ENCODE assay signal across 1 cellular context in genomic region chr20:62473200-62473585, GRCh38.
TF ChIP-seq lines count a peak whose summit lies in the region.

No MANE protein-coding gene starts in this region.

TF ChIP-seq in K562, 482 proteins besides CTCF, POLR2A, EP300 and RAD21:
- TF ChIP-seq MIER1 (IDR thresholded peaks at IDR 0.05; ENCODE audit: low read depth) = no peak
- TF ChIP-seq ZBTB33 (CRISPR knock-in tag; IDR thresholded peaks at IDR 0.05) = 0 out of 2 replicates have a peak, but pooled peaks have one; percentile 38
- TF ChIP-seq DNMT1 (IDR thresholded peaks at IDR 0.05) = no peak
- no peak for TF ChIP-seq E2F6 (IDR thresholded peaks at IDR 0.05; ENCODE audit: borderline replicate concordance in 1 of 2, extremely low read depth in 1 of 2, insufficient read depth in 1 of 2, insufficient read length in 1 of 2, low read depth in 1 of 2, low read length in 1 of 2, poor library complexity in 1 of 2, severe bottlenecking in 1 of 2)
TF ChIP-seq in K562: peak in this region for 1.
